24 cellular contexts compared by ENCODE assay signal in the genomic region with DNA sequence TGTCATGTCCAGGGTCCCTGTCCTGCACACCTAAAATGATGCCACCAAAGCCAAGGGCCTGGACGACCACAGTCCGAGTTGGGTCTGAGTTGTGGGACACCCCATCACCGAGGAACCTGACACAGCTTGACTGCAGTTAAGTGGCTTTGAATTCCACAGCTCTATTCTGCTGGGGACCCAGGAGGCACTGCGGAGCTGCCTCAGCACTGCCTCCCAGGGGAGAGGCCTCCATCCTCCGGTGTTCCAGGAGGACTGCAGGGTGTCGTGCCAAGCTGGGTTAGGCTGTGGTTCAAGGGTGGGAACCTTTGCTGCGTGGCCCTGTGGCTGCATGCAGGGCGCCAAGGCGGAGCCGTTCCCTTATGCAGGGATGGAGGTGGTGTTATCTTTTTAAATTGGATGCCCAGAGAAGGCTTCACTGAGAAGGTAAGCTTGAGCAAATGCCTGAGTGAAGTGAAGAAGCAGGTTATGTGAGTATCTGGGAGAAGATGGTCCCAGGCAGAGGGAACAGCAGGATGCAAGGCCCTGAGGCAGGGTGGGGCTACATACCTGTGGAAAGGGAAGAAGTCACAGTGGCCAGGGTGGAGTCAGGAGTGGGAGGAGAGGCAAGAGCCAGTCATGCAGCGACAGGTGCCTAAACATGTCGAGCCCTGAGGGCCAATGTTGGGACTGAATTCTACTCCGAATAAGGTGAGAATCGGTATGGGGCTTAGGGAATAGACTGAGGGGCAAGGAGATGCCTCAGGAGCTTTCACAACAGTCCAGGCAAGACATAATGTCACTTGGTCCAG.
DNase-seq lines count a peak whose midpoint lies in the region; ATAC-seq and TF ChIP-seq lines count a peak whose summit lies in the region.
"Had no signal": no experiment of that assay in that cellular context is flagged by ENCODE, and none has a peak within 500 bp of the region (broad histone marks: within the 10 kb centered on the region; RNA-seq: fewer than 3 reads in every experiment).

No MANE protein-coding gene starts in this region.

- H3K9me2 ChIP-seq in PC-9 (ENCODE audit: insufficient read depth): no peaks in the 10 kb centered on the region

- H2AFZ ChIP-seq in PC-9: no peak overlapping the region

- 0 out of 2 replicates have a peak, but pooled peaks cover 3% of the 10 kb centered on the region for H4K20me1 ChIP-seq in PC-9 (ENCODE audit: insufficient read depth)

- intact Hi-C loops in right lobe of liver (cut with DNase I): no loop called here
- intact Hi-C loops in tibial artery (cut with DNase I; ENCODE audit: low total_unique reads): no loop called here
- intact Hi-C loops in PC-9 (cut with micrococcal nuclease; ENCODE audit: unreplicated experiment): no loop called here

- no peak overlapping the region for H3K4me2 ChIP-seq in PC-9

- H3K4me3 Mint-ChIP-seq in WTC11: no peak overlapping the region
- H3K4me3 Mint-ChIP-seq: activated naive CD8-positive, alpha-beta T cell treated with anti-CD3 and anti-CD28 coated beads for 36 hours; activated T-helper 1 cell treated with anti-CD3 and anti-CD28 coated beads, Interleukin-12 subunit alpha, Interleukin-12 subunit beta, Interleukin-2, Interleukin-4 antibody, amounts not matched to agents 30 ng/mL and 10 ng/mL and 1 ng/mL, durations not matched to agents 14 hours and 24 hours and 36 hours; effector memory CD8-positive, alpha-beta T cell; nephron progenitor cell had no signal

- no peak for TF ChIP-seq POLR2A in right lobe of liver (IDR thresholded peaks at IDR 0.05)

- H3F3A ChIP-seq in PC-9 (ENCODE audit: insufficient read depth, low read depth): no peaks in the 10 kb centered on the region

- POLR2A ChIA-PET in WTC11 (lab: Charles Lee): no interaction called here
- POLR2A ChIA-PET in PC-9 (lab: Charles Lee; ENCODE audit: unreplicated experiment): no interaction called here

- H3K27ac ChIP-seq in right lobe of liver (no peak overlapping the region), tibial artery (no peak overlapping the region), PC-9 (no peak overlapping the region)
- H3K27ac ChIP-seq: prostate gland, skin epidermis, thoracic aorta had no signal

- 0 out of 2 replicates have a peak, but pooled peaks cover 3% of the 10 kb centered on the region for H3K27me3 Mint-ChIP-seq in WTC11 (ENCODE audit: low read depth)

- H3K9me3 ChIP-seq in right lobe of liver (no peaks in the 10 kb centered on the region), tibial artery (no peaks in the 10 kb centered on the region), PC-9 (ENCODE audit: insufficient read depth, low read depth) (no peaks in the 10 kb centered on the region)
- H3K9me3 ChIP-seq: prostate gland, thoracic aorta had no signal

- CTCF ChIA-PET in WTC11 (lab: Charles Lee) (interaction anchor here (1.1 to 1.3 kb wide), 3 partner anchors 10 to 79 kb away, joined by 3 to 5 read pairs (median 4); no protein-coding TSS in a partner anchor), PC-9 (lab: Charles Lee) (no interaction called here)

- H3K27me3 ChIP-seq in right lobe of liver (no peaks in the 10 kb centered on the region), tibial artery (peaks cover 0 to 35% of the 10 kb centered on the region in 2 donors), PC-9 (ENCODE audit: insufficient read depth, low read depth) (peaks cover 25% of the 10 kb centered on the region; the same call in 1 of the 2 replicates)

- no peaks in the 10 kb centered on the region for H3K36me3 Mint-ChIP-seq in WTC11
- H3K36me3 Mint-ChIP-seq: activated naive CD8-positive, alpha-beta T cell treated with anti-CD3 and anti-CD28 coated beads for 36 hours had no signal

- peak; percentile 47 for DNase-seq in activated effector memory CD4-positive, alpha-beta T cell treated with anti-CD3 and anti-CD28 coated beads, Interleukin-2, amount 50 U/mL, for 16 hours
- no peak for DNase-seq in activated effector memory CD4-positive, alpha-beta T cell treated with Interleukin-2 at 50 U/mL for 16 hours
- DNase-seq in WTC11 (ENCODE audit: low spot score) (peak; percentile 11), right lobe of liver (peak; percentile 5 to 25 (median 23)), tibial artery (peak; percentile 5 to 34), cerebellum (ENCODE audit: low spot score) (no peak), PC-9 (no peak)
- DNase-seq: activated CD4-positive, alpha-beta T cell treated with anti-CD3 and anti-CD28 coated beads for 4 hours; activated naive CD8-positive, alpha-beta T cell treated with anti-CD3 and anti-CD28 coated beads for 36 hours; DMS79; effector memory CD8-positive, alpha-beta T cell; H7; NCI-H1436; NCI-H510A; nephron progenitor cell; SHP77; stimulated activated naive CD4-positive, alpha-beta T cell had no signal

- TF ChIP-seq CTCF in WTC11 (IDR thresholded peaks at IDR 0.05): no peak
- no peak for TF ChIP-seq CTCF in right lobe of liver (IDR thresholded peaks at IDR 0.05)
- TF ChIP-seq CTCF in tibial artery (IDR thresholded peaks at IDR 0.05): no peak
- no peak for TF ChIP-seq CTCF in PC-9 (conservative IDR thresholded peaks at IDR 0.05)

- no TSS peak for BruUV-seq in PC-9 (replicated peaks; lab: Mats Ljungman, UMichigan)

- no peaks in the 10 kb centered on the region for H3K4me1 Mint-ChIP-seq in WTC11
- H3K4me1 Mint-ChIP-seq: activated naive CD8-positive, alpha-beta T cell treated with anti-CD3 and anti-CD28 coated beads for 36 hours had no signal

- H3K4me1 ChIP-seq in right lobe of liver (no peaks in the 10 kb centered on the region), tibial artery (no peaks in the 10 kb centered on the region), PC-9 (replicated peaks; ENCODE audit: insufficient read depth) (no peaks in the 10 kb centered on the region)
- H3K4me1 ChIP-seq: prostate gland had no signal

- H3K27ac Mint-ChIP-seq in WTC11: no peak overlapping the region
- H3K27ac Mint-ChIP-seq: activated naive CD8-positive, alpha-beta T cell treated with anti-CD3 and anti-CD28 coated beads for 36 hours; activated T-helper 1 cell treated with anti-CD3 and anti-CD28 coated beads, Interleukin-12 subunit alpha, Interleukin-12 subunit beta, Interleukin-2, Interleukin-4 antibody, amounts not matched to agents 30 ng/mL and 10 ng/mL and 1 ng/mL, durations not matched to agents 14 hours and 24 hours and 36 hours; effector memory CD8-positive, alpha-beta T cell; nephron progenitor cell had no signal

- WGBS in right lobe of liver (ENCODE audit: insufficient coverage, low coverage, low lambda C conversion rate, missing lambda C conversion rate): 71% methylated on average over 6 of the region's 14 CpGs

- no peaks in the 10 kb centered on the region for H3K9me3 Mint-ChIP-seq in WTC11
- H3K9me3 Mint-ChIP-seq: activated naive CD8-positive, alpha-beta T cell treated with anti-CD3 and anti-CD28 coated beads for 36 hours; activated T-helper 1 cell treated with anti-CD3 and anti-CD28 coated beads, Interleukin-12 subunit alpha, Interleukin-12 subunit beta, Interleukin-2, Interleukin-4 antibody, amounts not matched to agents 30 ng/mL and 10 ng/mL and 1 ng/mL, durations not matched to agents 14 hours and 24 hours and 36 hours; effector memory CD8-positive, alpha-beta T cell; nephron progenitor cell had no signal

- H3K36me3 ChIP-seq in right lobe of liver (no peaks in the 10 kb centered on the region), tibial artery (no peaks in the 10 kb centered on the region), PC-9 (ENCODE audit: low read depth) (no peaks in the 10 kb centered on the region)
- H3K36me3 ChIP-seq: prostate gland, thoracic aorta had no signal

- no peaks in the 10 kb centered on the region for H3K79me2 ChIP-seq in PC-9 (ENCODE audit: low read depth)

- H3K4me3 ChIP-seq in right lobe of liver: no peak overlapping the region
- H3K4me3 ChIP-seq in tibial artery: no peak overlapping the region
- no peak overlapping the region for H3K4me3 ChIP-seq in PC-9
- H3K4me3 ChIP-seq: K562, prostate gland, skin epidermis, thoracic aorta had no signal

- ATAC-seq in WTC11 (no peak), right lobe of liver (no peak), GM21825 (IDR thresholded peaks at IDR 0.05; ENCODE audit: unreplicated experiment) (no peak)
- ATAC-seq: effector memory CD8-positive, alpha-beta T cell; K562; left lobe of liver had no signal

TF ChIP-seq in WTC11, 78 proteins besides CTCF, POLR2A, EP300 and RAD21 (continues in another document):
- TF ChIP-seq MXD4 (CRISPR knock-in tag; IDR thresholded peaks at IDR 0.05; ENCODE audit: borderline replicate concordance) (no peak), ZNF263 (CRISPR knock-in tag; IDR thresholded peaks at IDR 0.05; ENCODE audit: low read depth) (no peak), CREM (CRISPR knock-in tag; IDR thresholded peaks at IDR 0.05) (no peak), JUN (CRISPR knock-in tag; IDR thresholded peaks at IDR 0.05) (no peak)
- TF ChIP-seq, protein P1, sequence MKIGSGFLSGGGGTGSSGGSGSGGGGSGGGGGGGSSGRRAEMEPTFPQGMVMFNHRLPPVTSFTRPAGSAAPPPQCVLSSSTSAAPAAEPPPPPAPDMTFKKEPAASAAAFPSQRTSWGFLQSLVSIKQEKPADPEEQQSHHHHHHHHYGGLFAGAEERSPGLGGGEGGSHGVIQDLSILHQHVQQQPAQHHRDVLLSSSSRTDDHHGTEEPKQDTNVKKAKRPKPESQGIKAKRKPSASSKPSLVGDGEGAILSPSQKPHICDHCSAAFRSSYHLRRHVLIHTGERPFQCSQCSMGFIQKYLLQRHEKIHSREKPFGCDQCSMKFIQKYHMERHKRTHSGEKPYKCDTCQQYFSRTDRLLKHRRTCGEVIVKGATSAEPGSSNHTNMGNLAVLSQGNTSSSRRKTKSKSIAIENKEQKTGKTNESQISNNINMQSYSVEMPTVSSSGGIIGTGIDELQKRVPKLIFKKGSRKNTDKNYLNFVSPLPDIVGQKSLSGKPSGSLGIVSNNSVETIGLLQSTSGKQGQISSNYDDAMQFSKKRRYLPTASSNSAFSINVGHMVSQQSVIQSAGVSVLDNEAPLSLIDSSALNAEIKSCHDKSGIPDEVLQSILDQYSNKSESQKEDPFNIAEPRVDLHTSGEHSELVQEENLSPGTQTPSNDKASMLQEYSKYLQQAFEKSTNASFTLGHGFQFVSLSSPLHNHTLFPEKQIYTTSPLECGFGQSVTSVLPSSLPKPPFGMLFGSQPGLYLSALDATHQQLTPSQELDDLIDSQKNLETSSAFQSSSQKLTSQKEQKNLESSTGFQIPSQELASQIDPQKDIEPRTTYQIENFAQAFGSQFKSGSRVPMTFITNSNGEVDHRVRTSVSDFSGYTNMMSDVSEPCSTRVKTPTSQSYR (CRISPR knock-in tag; IDR thresholded peaks at IDR 0.05): no peak
- TF ChIP-seq, protein P2, sequence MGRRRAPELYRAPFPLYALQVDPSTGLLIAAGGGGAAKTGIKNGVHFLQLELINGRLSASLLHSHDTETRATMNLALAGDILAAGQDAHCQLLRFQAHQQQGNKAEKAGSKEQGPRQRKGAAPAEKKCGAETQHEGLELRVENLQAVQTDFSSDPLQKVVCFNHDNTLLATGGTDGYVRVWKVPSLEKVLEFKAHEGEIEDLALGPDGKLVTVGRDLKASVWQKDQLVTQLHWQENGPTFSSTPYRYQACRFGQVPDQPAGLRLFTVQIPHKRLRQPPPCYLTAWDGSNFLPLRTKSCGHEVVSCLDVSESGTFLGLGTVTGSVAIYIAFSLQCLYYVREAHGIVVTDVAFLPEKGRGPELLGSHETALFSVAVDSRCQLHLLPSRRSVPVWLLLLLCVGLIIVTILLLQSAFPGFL (CRISPR knock-in tag; IDR thresholded peaks at IDR 0.05; ENCODE audit: borderline replicate concordance): no peak

Comparison
In these comparisons a context has a peak if more than half of its experiments do, and no peak if none do; other contexts are left out.
1. DNase-seq: peak in activated effector memory CD4-positive, alpha-beta T cell treated with anti-CD3 and anti-CD28 coated beads, Interleukin-2, amount 50 U/mL, for 16 hours (single experiment), WTC11 (single experiment), right lobe of liver (3 of 3) and tibial artery (2 of 2); none in activated effector memory CD4-positive, alpha-beta T cell treated with Interleukin-2 at 50 U/mL for 16 hours (single experiment), cerebellum (single experiment) and PC-9 (0 of 2).